ENCODE assay signal across 2 cellular contexts in the genomic region with DNA sequence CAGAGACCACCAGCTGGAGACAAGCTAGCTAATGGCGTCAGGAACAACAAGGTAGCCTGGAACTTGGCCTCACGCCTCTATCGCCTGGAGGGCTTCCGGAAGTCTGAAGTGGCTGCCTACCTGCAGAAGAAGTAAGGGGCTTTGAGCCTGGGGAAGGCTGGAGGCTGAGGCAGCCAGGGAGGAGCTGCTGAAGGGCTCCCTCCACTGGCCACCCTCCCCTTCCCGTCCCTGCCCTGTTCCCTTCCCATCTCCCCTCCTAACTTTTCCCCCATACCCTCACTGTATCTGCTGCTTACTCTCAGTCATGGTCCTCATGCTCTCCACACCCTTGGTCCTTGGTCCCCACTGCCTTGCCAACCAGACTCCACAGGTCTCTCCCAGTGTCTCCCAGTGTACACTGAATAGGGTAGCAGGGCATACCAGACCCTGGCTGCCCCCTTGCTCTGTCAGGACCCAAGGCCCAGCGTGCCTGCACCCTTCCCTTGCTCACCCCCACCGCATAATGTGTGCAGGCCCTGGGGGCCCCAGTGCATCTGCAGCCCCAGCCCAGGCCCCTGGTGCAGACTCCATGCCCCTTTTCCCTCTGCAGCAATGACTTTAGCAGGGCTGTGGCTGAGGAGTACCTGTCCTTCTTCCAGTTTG.
TF ChIP-seq lines count a peak whose summit lies in the region.

No MANE protein-coding gene starts in this region.

TF ChIP-seq in HEK293, 187 proteins besides CTCF, POLR2A, EP300 and RAD21:
- TF ChIP-seq HOXA7 (CRISPR knock-in tag; IDR thresholded peaks at IDR 0.05; ENCODE audit: borderline replicate concordance) (no peak), ZNF132 (tag by site-specific recombination; IDR thresholded peaks at IDR 0.05; ENCODE audit: borderline replicate concordance) (no peak), ZBTB20 (tag by site-specific recombination; IDR thresholded peaks at IDR 0.05) (no peak), ZNF138 (tag by site-specific recombination; IDR thresholded peaks at IDR 0.05; ENCODE audit: borderline replicate concordance) (no peak), ZBTB10 (tag by site-specific recombination; IDR thresholded peaks at IDR 0.05) (no peak), YY2 (tag by site-specific recombination; IDR thresholded peaks at IDR 0.05) (no peak), ZNF335 (tag by site-specific recombination; conservative IDR thresholded peaks at IDR 0.05) (no peak), REST (tag by site-specific recombination; IDR thresholded peaks at IDR 0.05) (no peak), ZNF654 (tag by site-specific recombination; IDR thresholded peaks at IDR 0.05; ENCODE audit: low read depth) (no peak), BCL11B (tag by site-specific recombination; IDR thresholded peaks at IDR 0.05; ENCODE audit: low read depth) (no peak), ZNF629 (tag by site-specific recombination; IDR thresholded peaks at IDR 0.05) (no peak), ZNF394 (tag by site-specific recombination; IDR thresholded peaks at IDR 0.05; ENCODE audit: borderline replicate concordance) (no peak), ZEB2 (tag by site-specific recombination; IDR thresholded peaks at IDR 0.05) (no peak), ZNF366 (tag by site-specific recombination; conservative IDR thresholded peaks at IDR 0.05) (no peak), SP7 (tag by site-specific recombination; IDR thresholded peaks at IDR 0.05) (no peak), ZNF549 (tag by site-specific recombination; IDR thresholded peaks at IDR 0.05) (no peak)
- TF ChIP-seq, protein P1, sequence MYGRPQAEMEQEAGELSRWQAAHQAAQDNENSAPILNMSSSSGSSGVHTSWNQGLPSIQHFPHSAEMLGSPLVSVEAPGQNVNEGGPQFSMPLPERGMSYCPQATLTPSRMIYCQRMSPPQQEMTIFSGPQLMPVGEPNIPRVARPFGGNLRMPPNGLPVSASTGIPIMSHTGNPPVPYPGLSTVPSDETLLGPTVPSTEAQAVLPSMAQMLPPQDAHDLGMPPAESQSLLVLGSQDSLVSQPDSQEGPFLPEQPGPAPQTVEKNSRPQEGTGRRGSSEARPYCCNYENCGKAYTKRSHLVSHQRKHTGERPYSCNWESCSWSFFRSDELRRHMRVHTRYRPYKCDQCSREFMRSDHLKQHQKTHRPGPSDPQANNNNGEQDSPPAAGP (tag by site-specific recombination; IDR thresholded peaks at IDR 0.05), result no peak
- TF ChIP-seq, protein P2, sequence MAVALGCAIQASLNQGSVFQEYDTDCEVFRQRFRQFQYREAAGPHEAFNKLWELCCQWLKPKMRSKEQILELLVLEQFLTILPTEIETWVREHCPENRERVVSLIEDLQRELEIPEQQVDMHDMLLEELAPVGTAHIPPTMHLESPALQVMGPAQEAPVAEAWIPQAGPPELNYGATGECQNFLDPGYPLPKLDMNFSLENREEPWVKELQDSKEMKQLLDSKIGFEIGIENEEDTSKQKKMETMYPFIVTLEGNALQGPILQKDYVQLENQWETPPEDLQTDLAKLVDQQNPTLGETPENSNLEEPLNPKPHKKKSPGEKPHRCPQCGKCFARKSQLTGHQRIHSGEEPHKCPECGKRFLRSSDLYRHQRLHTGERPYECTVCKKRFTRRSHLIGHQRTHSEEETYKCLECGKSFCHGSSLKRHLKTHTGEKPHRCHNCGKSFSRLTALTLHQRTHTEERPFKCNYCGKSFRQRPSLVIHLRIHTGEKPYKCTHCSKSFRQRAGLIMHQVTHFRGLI (tag by site-specific recombination; IDR thresholded peaks at IDR 0.05), result no peak

TF ChIP-seq in K562, 482 proteins besides CTCF, POLR2A, EP300 and RAD21:
- TF ChIP-seq POLR2G (IDR thresholded peaks at IDR 0.05; ENCODE audit: low read depth, low read length), result peak; percentile 41; the same call in 1 of the 2 replicates
- no peak for TF ChIP-seq C11orf30 (IDR thresholded peaks at IDR 0.05; ENCODE audit: low read depth)
